1 cellular context compared by ENCODE assay signal in genomic region chr3:183226333-183226732, GRCh38.
TF ChIP-seq lines count a peak whose summit lies in the region.

No MANE protein-coding gene starts in this region.

TF ChIP-seq in K562, 482 proteins besides CTCF, POLR2A, EP300 and RAD21 (continued from another document):
- TF ChIP-seq PBX2 (CRISPR knock-in tag; IDR thresholded peaks at IDR 0.05; ENCODE audit: low read depth), result no peak
- TF ChIP-seq PBX2 (tag; conservative IDR thresholded peaks at IDR 0.05; ENCODE audit: low read depth), result peak; percentile 79
- TF ChIP-seq ZNF785 (CRISPR knock-in tag; IDR thresholded peaks at IDR 0.05), result no peak
- no peak for TF ChIP-seq PRPF4 (IDR thresholded peaks at IDR 0.05; ENCODE audit: insufficient read depth, low read depth, low read length, poor library complexity, severe bottlenecking)
- no peak for TF ChIP-seq TAF7 (tag; IDR thresholded peaks at IDR 0.05)
- no peak for TF ChIP-seq ZFP36 (IDR thresholded peaks at IDR 0.05; ENCODE audit: low read depth, low read length, partially characterized antibody)
- TF ChIP-seq MTA2 (IDR thresholded peaks at IDR 0.05; ENCODE audit: low read depth), result no peak
- TF ChIP-seq E2F4 (CRISPR knock-in tag; IDR thresholded peaks at IDR 0.05; ENCODE audit: low read depth), result no peak
- TF ChIP-seq RBM39 (optimal IDR thresholded peaks at IDR 0.05; ENCODE audit: low read depth, low read length), result no peak
- TF ChIP-seq ZNF707 (CRISPR knock-in tag; conservative IDR thresholded peaks at IDR 0.05), result no peak
- TF ChIP-seq CLOCK (CRISPR knock-in tag; IDR thresholded peaks at IDR 0.05; ENCODE audit: borderline replicate concordance), result no peak
TF ChIP-seq in K562: peak in this region for 3.
